1 cellular context compared by ENCODE assay signal in genomic region chr3:15858547-15859506, GRCh38.
A peak's percentile ranks its signal among the peaks of the same experiment; 100 is the strongest.
TF ChIP-seq lines count a peak whose summit lies in the region.

No MANE protein-coding gene starts in this region.

TF ChIP-seq in HepG2, 621 proteins besides CTCF, POLR2A, EP300 and RAD21 (continued from another document and continues in another):
- TF ChIP-seq AKNA (CRISPR knock-in tag; IDR thresholded peaks at IDR 0.05; ENCODE audit: borderline replicate concordance) (no peak), ZNF18 (CRISPR knock-in tag; IDR thresholded peaks at IDR 0.05; ENCODE audit: insufficient replicate concordance) (peak; percentile 36), ZKSCAN1 (IDR thresholded peaks at IDR 0.05; ENCODE audit: low read length) (no peak), PAXIP1 (CRISPR knock-in tag; conservative IDR thresholded peaks at IDR 0.05) (peak; percentile 66), ZNF766 (CRISPR knock-in tag; IDR thresholded peaks at IDR 0.05; ENCODE audit: borderline replicate concordance) (peak; percentile 74; the same call in 1 of the 2 replicates), ZMYM2 (CRISPR knock-in tag; IDR thresholded peaks at IDR 0.05) (0 out of 2 replicates have a peak, but pooled peaks have one; percentile 50), NFATC3 (CRISPR knock-in tag; IDR thresholded peaks at IDR 0.05) (no peak), SMAD1 (CRISPR knock-in tag; IDR thresholded peaks at IDR 0.05; ENCODE audit: borderline replicate concordance, low read depth) (no peak), SUZ12 (IDR thresholded peaks at IDR 0.05; ENCODE audit: low read depth, low read length) (no peak), KLF13 (CRISPR knock-in tag; IDR thresholded peaks at IDR 0.05) (peak; percentile 68; the same call in 1 of the 2 replicates), SMARCC2 (IDR thresholded peaks at IDR 0.05) (no peak), SIN3B (IDR thresholded peaks at IDR 0.05; ENCODE audit: low read length) (no peak), ZFP90 (CRISPR knock-in tag; IDR thresholded peaks at IDR 0.05; ENCODE audit: borderline replicate concordance) (peak; percentile 78; the same call in 1 of the 2 replicates), ZSCAN25 (CRISPR knock-in tag; IDR thresholded peaks at IDR 0.05) (peak; percentile 73; the same call in 1 of the 2 replicates), MAFF (IDR thresholded peaks at IDR 0.05; ENCODE audit: low read depth, low read length) (no peak), PHF5A (CRISPR knock-in tag; IDR thresholded peaks at IDR 0.05; ENCODE audit: low read depth, unreplicated experiment) (no peak), ZNF772 (CRISPR knock-in tag; IDR thresholded peaks at IDR 0.05) (peak; percentile 90), PLRG1 (conservative IDR thresholded peaks at IDR 0.05) (no peak), ZNF788 (CRISPR knock-in tag; IDR thresholded peaks at IDR 0.05; ENCODE audit: borderline replicate concordance) (peak; percentile 59; the same call in 1 of the 2 replicates), NFIB (CRISPR knock-in tag; IDR thresholded peaks at IDR 0.05; ENCODE audit: borderline replicate concordance) (no peak), MED1 (CRISPR knock-in tag; IDR thresholded peaks at IDR 0.05) (peak; percentile 70; the same call in 1 of the 2 replicates), CBX2 (IDR thresholded peaks at IDR 0.05; ENCODE audit: low read depth, low read length) (no peak), CBX2 (CRISPR knock-in tag; IDR thresholded peaks at IDR 0.05; ENCODE audit: low read depth) (no peak), XBP1 (CRISPR knock-in tag; IDR thresholded peaks at IDR 0.05) (no peak), ZNF350 (CRISPR knock-in tag; IDR thresholded peaks at IDR 0.05; ENCODE audit: borderline replicate concordance, low read depth) (no peak), ATF3 (CRISPR knock-in tag; IDR thresholded peaks at IDR 0.05) (0 out of 2 replicates have a peak, but pooled peaks have one; percentile 12), HMGXB3 (CRISPR knock-in tag; IDR thresholded peaks at IDR 0.05; ENCODE audit: borderline replicate concordance) (peak; percentile 97), JUNB (CRISPR knock-in tag; IDR thresholded peaks at IDR 0.05; ENCODE audit: borderline replicate concordance) (no peak), ZNF441 (CRISPR knock-in tag; IDR thresholded peaks at IDR 0.05; ENCODE audit: borderline replicate concordance) (peak; percentile 36; the same call in 1 of the 2 replicates), ZNF12 (CRISPR knock-in tag; IDR thresholded peaks at IDR 0.05) (no peak), ZNF142 (CRISPR knock-in tag; IDR thresholded peaks at IDR 0.05) (no peak; the same call in 1 of the 2 replicates), MAFG (CRISPR knock-in tag; IDR thresholded peaks at IDR 0.05) (no peak), ZNF597 (CRISPR knock-in tag; IDR thresholded peaks at IDR 0.05) (no peak), SNAPC2 (CRISPR knock-in tag; IDR thresholded peaks at IDR 0.05) (no peak), ZBTB21 (CRISPR knock-in tag; IDR thresholded peaks at IDR 0.05) (no peak), ZNF484 (CRISPR knock-in tag; IDR thresholded peaks at IDR 0.05; ENCODE audit: borderline replicate concordance, low read depth) (no peak)
